8 cellular contexts compared by ENCODE assay signal in genomic region chr17:47229535-47230443, GRCh38. TPM values are rescaled to one million over a fixed set of nuclear protein-coding genes. Genes with fewer than 3 reads are reported as not detected.
DNase-seq lines count a peak whose midpoint lies in the region; ATAC-seq and TF ChIP-seq lines count a peak whose summit lies in the region.

No MANE protein-coding gene starts in this region.

- peaks cover 19% of the 10 kb centered on the region for H3K4me1 ChIP-seq in lower lobe of right lung

- no peaks in the 10 kb centered on the region for H3K27me3 ChIP-seq in HL-60 (ENCODE audit: insufficient read depth, poor library complexity, severe bottlenecking)
- H3K27me3 ChIP-seq in lower lobe of right lung (ENCODE audit: low read depth): no peaks in the 10 kb centered on the region

- no peaks in the 10 kb centered on the region for H3K36me3 ChIP-seq in lower lobe of right lung

- TF ChIP-seq CTCF in GM10248 (IDR thresholded peaks at IDR 0.05; ENCODE audit: control extremely low read depth, extremely low read depth, low read depth, missing control alignments) (peak; percentile 95), HL-60 (IDR thresholded peaks at IDR 0.05; ENCODE audit: insufficient read depth, low read length) (peak; percentile 99), lower lobe of right lung (IDR thresholded peaks at IDR 0.05) (peak; percentile 96)

- intact Hi-C loops in lower lobe of right lung (cut with DNase I): loop anchor here (5.0 kb wide), 1 partner anchor 88 kb away; no protein-coding TSS in a partner anchor

- CTCF ChIA-PET in GM10248 (lab: Yijun Ruan, JAX): interaction anchor here (0.7 to 4.1 kb wide), 30 partner anchors 9 to 385 kb away, joined by 3 to 107 read pairs (median 4); partner anchors contain the start of genes CDC27, EFCAB13, ITGB3 and MYL4

- ATAC-seq in lower lobe of right lung (peak; percentile 91 to 93), GM18520 (IDR thresholded peaks at IDR 0.05; ENCODE audit: unreplicated experiment) (no peak)

- DNase-seq in GM10248 (ENCODE audit: extremely low spot score): peak; percentile 83
- DNase-seq in HL-60 (ENCODE audit: low read depth in 1 of 2, low spot score in 1 of 2): peak; percentile 62 to 82
- DNase-seq in NCI-H82 treated with DMSO at 0.1 percent for 48 hours (lab: John Stamatoyannopoulos, UW; ENCODE audit: unreplicated experiment): peak; percentile 60
- peak; percentile 74 to 86 for DNase-seq in activated CD4-positive, alpha-beta T cell treated with anti-CD3 and anti-CD28 coated beads, Interleukin-2, amount 50 U/mL, for 48 hours
- DNase-seq in ecto neural progenitor cell (ENCODE audit: low spot score): peak; percentile 87
- DNase-seq in lower lobe of right lung: peak; percentile 82
- peak in 2 of 3 donors; percentile 44 to 45 for DNase-seq in stimulated activated CD4-positive, alpha-beta T cell treated with anti-CD3 and anti-CD28 coated beads, TNF-alpha, amount 100 ng/mL, for 1 hour (ENCODE audit: low read depth in 3 of 3, low spot score in 1 of 3)

- no peak overlapping the region for H3K27ac ChIP-seq in HL-60 (replicated peaks)
- no peak overlapping the region for H3K27ac ChIP-seq in lower lobe of right lung

- H3K4me3 ChIP-seq in HL-60 (replicated peaks; ENCODE audit: insufficient read depth, low read length): no peak overlapping the region; the same call in 1 of the 2 replicates
- H3K4me3 ChIP-seq in lower lobe of right lung: peak overlapping the region; percentile 25

- POLR2A ChIA-PET in GM10248 (lab: Yijun Ruan, JAX): interaction anchor here (0.5 to 0.6 kb wide), 2 partner anchors 35 to 383 kb away, joined by 3 to 5 read pairs; no protein-coding TSS in a partner anchor

- no peaks in the 10 kb centered on the region for H3K9me3 ChIP-seq in lower lobe of right lung

RNA-seq across cellular contexts. Expression of gene MYL4, which starts 20.6 kb away (rescaled TPM):
- 3.0 TPM for total RNA-seq in lower lobe of right lung

RNA-seq across cellular contexts. Expression of gene ITGB3, which starts 23.8 kb away (rescaled TPM):
- total RNA-seq in lower lobe of right lung: 10.5 TPM

RNA-seq across cellular contexts. Expression of gene CDC27, which starts 40.7 kb away (rescaled TPM):
- total RNA-seq in lower lobe of right lung: 76.6 TPM
